Comparison of ENCODE assay signal across 8 cellular contexts in the genomic region with DNA sequence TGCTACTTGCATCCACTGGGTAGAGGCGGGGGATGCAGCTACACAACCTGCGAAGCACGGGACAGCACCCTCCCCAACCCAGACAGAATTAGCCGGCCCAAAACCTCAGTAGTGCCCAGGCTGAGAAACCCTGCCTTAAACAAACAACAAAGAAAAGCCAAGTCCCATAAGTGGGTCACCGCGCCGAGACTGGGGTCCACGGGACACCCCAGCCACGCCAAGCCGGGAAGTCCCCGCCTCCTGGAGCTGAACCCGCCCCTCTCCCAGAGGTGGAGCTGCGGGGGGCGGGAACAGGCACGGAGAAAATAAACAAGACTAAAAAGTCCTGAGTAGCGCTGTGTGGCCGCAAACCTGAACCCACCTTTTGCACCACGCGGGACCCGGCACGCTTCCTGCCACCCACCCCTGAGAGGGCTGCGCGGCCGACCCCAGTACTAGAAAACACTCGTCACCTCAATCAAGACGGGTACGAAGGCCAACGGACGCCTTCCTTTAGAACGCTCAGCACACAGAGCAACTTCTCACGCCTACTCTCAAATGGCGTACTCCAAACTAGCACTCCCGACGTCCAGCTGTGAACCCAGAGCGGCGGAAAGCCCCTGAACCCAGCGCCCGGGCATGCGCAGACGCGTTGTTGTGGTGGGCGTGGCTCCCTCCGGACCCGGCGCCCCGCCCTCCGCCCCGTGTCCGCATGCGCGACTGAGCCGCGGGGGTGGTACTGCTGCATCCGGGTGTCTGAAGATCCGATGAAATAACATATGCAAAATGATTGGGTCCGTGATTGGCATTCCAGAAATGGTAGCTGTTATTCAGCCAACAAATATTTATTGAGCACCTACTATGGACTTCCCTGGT. TPM values are rescaled to one million over a fixed set of nuclear protein-coding genes. Genes with fewer than 3 reads are reported as not detected.
DNase-seq lines count a peak whose midpoint lies in the region; ATAC-seq and TF ChIP-seq lines count a peak whose summit lies in the region.
"Not testable (repeated sequence)": the region's sequence is repeated elsewhere in the genome, so short reads cannot be mapped to it uniquely, and the experiment has no call there.

No MANE protein-coding gene starts in this region.

- not testable (repeated sequence) for H3K36me3 Mint-ChIP-seq in endothelial cell (ENCODE audit: low read depth, unreplicated experiment)

- not testable (repeated sequence) for H3K27me3 ChIP-seq in Panc1 (ENCODE audit: control insufficient read depth, insufficient read depth, low read length); mucosa of stomach (ENCODE audit: control insufficient read depth, insufficient read depth, low read length)

- not testable (repeated sequence) for H3K27me3 Mint-ChIP-seq in endothelial cell (ENCODE audit: unreplicated experiment)

- H3K36me3 ChIP-seq in Panc1 (ENCODE audit: control insufficient read depth, insufficient read depth, low read length); mucosa of stomach (ENCODE audit: control insufficient read depth, insufficient read depth, low read length): not testable (repeated sequence)

- not testable (repeated sequence) for H3K4me1 Mint-ChIP-seq in endothelial cell (ENCODE audit: unreplicated experiment)

- BruUV-seq in Panc1 (replicated peaks; lab: Mats Ljungman, UMichigan) = TSS peak; percentile 84

- peak overlapping the region; percentile 34 for H3K9ac ChIP-seq in mucosa of stomach (ENCODE audit: low read length)

- DNase-seq in DMS 273 (lab: John Stamatoyannopoulos, UW; ENCODE audit: unreplicated experiment) (peak; percentile 83), HuH-7.5 (ENCODE audit: low spot score) (peak; percentile 73), Panc1 (ENCODE audit: low read depth, low spot score) (peak; percentile 65), activated T-cell treated with anti-CD3 and anti-CD28 coated beads for 48 hours (ENCODE audit: low read depth) (peak; percentile 89), endothelial cell (ENCODE audit: low spot score) (peak; percentile 65)
- peak; percentile 79 to 89 for DNase-seq in stimulated activated CD8-positive, alpha-beta memory T cell treated with anti-CD3 and anti-CD28 coated beads, Interleukin-4, amount 100 ng/mL, for 1 hour (ENCODE audit: low read depth in 2 of 2, low spot score in 1 of 2)

- intact Hi-C loops in Panc1 (cut with micrococcal nuclease; ENCODE audit: unreplicated experiment) = not testable (repeated sequence)

- POLR2A ChIA-PET in Panc1 (lab: Charles Lee) = not testable (repeated sequence)

- H3K27ac ChIP-seq in Panc1 (ENCODE audit: low read length) = peak overlapping the region; percentile 76

- H3K9me3 Mint-ChIP-seq in endothelial cell (ENCODE audit: unreplicated experiment) = not testable (repeated sequence)

- not testable (repeated sequence) for TF ChIP-seq CTCF in Panc1 (IDR thresholded peaks at IDR 0.05); endothelial cell (IDR thresholded peaks at IDR 0.05; ENCODE audit: unreplicated experiment)

- not testable (repeated sequence) for H3K4me1 ChIP-seq in Panc1 (ENCODE audit: control insufficient read depth, insufficient read depth, low read length); mucosa of stomach (ENCODE audit: control insufficient read depth, insufficient read depth, low read length)

- CTCF ChIA-PET in Panc1 (lab: Charles Lee) = not testable (repeated sequence)

- not testable (repeated sequence) for H3K9me3 ChIP-seq in Panc1 (ENCODE audit: control insufficient read depth, insufficient read depth, low read depth, low read length); mucosa of stomach (ENCODE audit: control insufficient read depth, low read length)

- peak overlapping the region; percentile 71 for H3K4me3 Mint-ChIP-seq in endothelial cell (ENCODE audit: unreplicated experiment)

- not testable (repeated sequence) for H3K27ac Mint-ChIP-seq in endothelial cell (ENCODE audit: unreplicated experiment)

- ATAC-seq in GM21737 (IDR thresholded peaks at IDR 0.05; ENCODE audit: unreplicated experiment) (peak; percentile 57), Panc1 (peak; percentile 93)

- H3K4me3 ChIP-seq in Panc1 (ENCODE audit: low read depth in 2 of 2, low read length in 2 of 2) = peak overlapping the region; percentile 45 to 54
- H3K4me3 ChIP-seq in mucosa of stomach (ENCODE audit: low read length) = peak overlapping the region; percentile 19

- in situ Hi-C loops in Panc1 (cut with HindIII; ENCODE audit: low pct_unique_long_range_greater_than_20kb, low sequenced_read_pairs) = not testable (repeated sequence)

RNA-seq across cellular contexts. Expression of a gene that starts 4.8 kb away (rescaled TPM):
- total RNA-seq in Panc1 (2021; ENCODE audit: unreplicated experiment) = not detected
- 0.34 TPM for polyA plus RNA-seq in Panc1 (2012; ENCODE audit: insufficient read length)
- 0.38 TPM for total RNA-seq in endothelial cell (ENCODE audit: unreplicated experiment)

RNA-seq across cellular contexts. Expression of a gene that starts 20.3 kb away (rescaled TPM):
- total RNA-seq in Panc1 (2021; ENCODE audit: unreplicated experiment) (104 TPM), endothelial cell (ENCODE audit: unreplicated experiment) (119 TPM)
- 30.5 TPM for polyA plus RNA-seq in Panc1 (2012; ENCODE audit: insufficient read length)

RNA-seq across cellular contexts. Expression of a gene that starts 35.2 kb away (rescaled TPM):
- total RNA-seq in Panc1 (2021; ENCODE audit: unreplicated experiment) (28.9 TPM), endothelial cell (ENCODE audit: unreplicated experiment) (34.9 TPM)
- polyA plus RNA-seq in Panc1 (2012; ENCODE audit: insufficient read length) = 34.5 TPM

Comparison
In these comparisons a context has a peak if more than half of its experiments do, and no peak if none do; other contexts are left out.
1. Peak in every context shown above with its lines: DNase-seq, ATAC-seq, H3K4me3 ChIP-seq and H3K27ac ChIP-seq.